ENCODE assay signal across 8 cellular contexts in genomic region chr11:10750838-10751580, GRCh38. TPM values are rescaled to one million over a fixed set of nuclear protein-coding genes. Genes with fewer than 3 reads are reported as not detected.
DNase-seq lines count a peak whose midpoint lies in the region; ATAC-seq and TF ChIP-seq lines count a peak whose summit lies in the region.

CTR9 (plus strand) TSS chr11:10751246; CDS start chr11:10751413, 167 bp downstream.

- no peaks in the 10 kb centered on the region for H3K27me3 ChIP-seq in GM23338 (ENCODE audit: insufficient read depth)
- no peaks in the 10 kb centered on the region for H3K27me3 ChIP-seq in naive thymus-derived CD4-positive, alpha-beta T cell (ENCODE audit: control insufficient read depth in 2 of 2, insufficient read depth in 2 of 2, low read length in 2 of 2)

- peak within 1 kb of the TSS; percentile 93 for H3K27ac ChIP-seq in GM23338 (ENCODE audit: low read depth)
- H3K27ac ChIP-seq in naive thymus-derived CD4-positive, alpha-beta T cell (ENCODE audit: low read depth, low read length), result peak within 1 kb of the TSS; percentile 85

- 0 out of 2 replicates have a peak, but pooled peaks cover 3% of the 10 kb centered on the region for H3F3A ChIP-seq in GM23338 (replicated peaks; ENCODE audit: low read depth)

- peak within 1 kb of the TSS; percentile 94 for H3K4me3 ChIP-seq in GM23338
- H3K4me3 ChIP-seq in naive thymus-derived CD4-positive, alpha-beta T cell (ENCODE audit: low read length), result peak within 1 kb of the TSS; percentile 79

- TF ChIP-seq CTCF in GM23338 (conservative IDR thresholded peaks at IDR 0.05; ENCODE audit: low read depth in 2 of 2) (peak in 1 of 2 experiments; percentile 29; a peak in 1 of 4 replicates), LNCAP (IDR thresholded peaks at IDR 0.05) (peak; percentile 32; the same call in 1 of the 2 replicates)

- peaks cover 7% of the 10 kb centered on the region for H3K4me1 ChIP-seq in GM23338 (ENCODE audit: insufficient read depth)
- peaks cover 7 to 8% of the 10 kb centered on the region in 2 donors for H3K4me1 ChIP-seq in naive thymus-derived CD4-positive, alpha-beta T cell (ENCODE audit: control insufficient read depth in 2 of 2, insufficient read depth in 2 of 2, low read length in 2 of 2)

- H3K79me2 ChIP-seq in GM23338 (replicated peaks; ENCODE audit: insufficient read depth), result peaks cover 18% of the 10 kb centered on the region

- no peaks in the 10 kb centered on the region for H3K27me3 Mint-ChIP-seq in GM23338 (ENCODE audit: insufficient read depth, low read depth, poor library complexity)
- no peaks in the 10 kb centered on the region for H3K27me3 Mint-ChIP-seq in naive thymus-derived CD4-positive, alpha-beta T cell

- peaks cover 4% of the 10 kb centered on the region; the same call in 2 of the 3 replicates for H3K4me1 Mint-ChIP-seq in GM23338
- peaks cover 12 to 36% (median 31%) of the 10 kb centered on the region in 7 donors for H3K4me1 Mint-ChIP-seq in naive thymus-derived CD4-positive, alpha-beta T cell

- H3K36me3 Mint-ChIP-seq in GM23338 (ENCODE audit: low read depth), result peaks cover 11% of the 10 kb centered on the region
- peaks cover 10 to 15% (median 11%) of the 10 kb centered on the region in 5 donors for H3K36me3 Mint-ChIP-seq in naive thymus-derived CD4-positive, alpha-beta T cell

- H3K4me2 ChIP-seq in GM23338, result peak within 1 kb of the TSS; percentile 93

- no peaks in the 10 kb centered on the region for H3K9me3 ChIP-seq in naive thymus-derived CD4-positive, alpha-beta T cell (ENCODE audit: control insufficient read depth in 2 of 3, low read length in 3 of 3)

- ATAC-seq in GM23338, result peak; percentile 94
- peak; percentile 96 for ATAC-seq in naive thymus-derived CD4-positive, alpha-beta T cell

- H3K4me3 Mint-ChIP-seq in GM23338, result peak within 1 kb of the TSS; percentile 96
- peak within 1 kb of the TSS; percentile 95 to 99 (median 97) for H3K4me3 Mint-ChIP-seq in naive thymus-derived CD4-positive, alpha-beta T cell

- peak within 1 kb of the TSS; percentile 93 for H3K27ac Mint-ChIP-seq in GM23338
- H3K27ac Mint-ChIP-seq in naive thymus-derived CD4-positive, alpha-beta T cell, result peak within 1 kb of the TSS; percentile 90 to 96 (median 91)

- POLR2A ChIA-PET in naive thymus-derived CD4-positive, alpha-beta T cell (lab: Charles Lee), result interaction anchor here (1.0 to 2.8 kb wide), 10 partner anchors 9 to 345 kb away, joined by 3 to 23 read pairs (median 4); partner anchors contain the start of genes EIF4G2, RNF141 and ZBED5

- H3K36me3 ChIP-seq in GM23338 (ENCODE audit: insufficient read depth), result no peaks in the 10 kb centered on the region
- H3K36me3 ChIP-seq in naive thymus-derived CD4-positive, alpha-beta T cell (ENCODE audit: control insufficient read depth in 2 of 3, insufficient read depth in 3 of 3, low read length in 3 of 3), result peaks cover 11 to 20% (median 14%) of the 10 kb centered on the region in 3 experiments

- CTCF ChIA-PET in naive thymus-derived CD4-positive, alpha-beta T cell (lab: Charles Lee), result interaction anchor here (0.7 kb wide), 1 partner anchor 1092 kb away, joined by 3 read pairs; no protein-coding TSS in a partner anchor

- peak within 1 kb of the TSS; percentile 84; the same call in 1 of the 2 replicates for H2AFZ ChIP-seq in GM23338

- H3K9me3 Mint-ChIP-seq in GM23338, result no peaks in the 10 kb centered on the region
- no peaks in the 10 kb centered on the region for H3K9me3 Mint-ChIP-seq in naive thymus-derived CD4-positive, alpha-beta T cell

- intact Hi-C loops in naive thymus-derived CD4-positive, alpha-beta T cell (cut with micrococcal nuclease), result loop anchor here (1.0 to 5.0 kb wide), 14 partner anchors 8 to 1369 kb away; partner anchors contain the start of genes EIF4G2 (in 2 of the 2), ZBED5 (in 2 of the 2), IPO7 (in 1 of the 2) and RNF141 (in 1 of the 2)

- no peaks in the 10 kb centered on the region for H3K9me2 ChIP-seq in GM23338 (ENCODE audit: insufficient read depth)

- DNase-seq in EL (peak; percentile 92), GM23338 (ENCODE audit: low spot score) (peak; percentile 95), RPMI8226 (peak; percentile 90), fibroblast of gingiva (ENCODE audit: low read depth) (peak; percentile 91)
- peak; percentile 82 to 89 for DNase-seq in activated T-helper 1 cell treated with anti-CD3 and anti-CD28 coated beads, Interleukin-2, amount 50 U/mL, for 16 hours (ENCODE audit: low read depth in 1 of 2, low spot score in 1 of 2)
- peak; percentile 78 to 94 (median 88) for DNase-seq in naive thymus-derived CD4-positive, alpha-beta T cell
- DNase-seq in stimulated activated naive CD4-positive, alpha-beta T cell (lab: John Stamatoyannopoulos, UW), result peak; percentile 79 to 87 (median 86)

- H4K20me1 ChIP-seq in GM23338 (replicated peaks; ENCODE audit: insufficient read depth), result 0 out of 2 replicates have a peak, but pooled peaks cover 5% of the 10 kb centered on the region

TF ChIP-seq in GM23338, 12 proteins besides CTCF, POLR2A, EP300 and RAD21:
- no peak for TF ChIP-seq STAT1 (IDR thresholded peaks at IDR 0.05; ENCODE audit: unreplicated experiment)
- peak; percentile 85 for TF ChIP-seq POLR2AphosphoS5 (IDR thresholded peaks at IDR 0.05; ENCODE audit: low read depth)
- no peak for TF ChIP-seq REST (IDR thresholded peaks at IDR 0.05; ENCODE audit: unreplicated experiment)
- TF ChIP-seq, protein P1, sequence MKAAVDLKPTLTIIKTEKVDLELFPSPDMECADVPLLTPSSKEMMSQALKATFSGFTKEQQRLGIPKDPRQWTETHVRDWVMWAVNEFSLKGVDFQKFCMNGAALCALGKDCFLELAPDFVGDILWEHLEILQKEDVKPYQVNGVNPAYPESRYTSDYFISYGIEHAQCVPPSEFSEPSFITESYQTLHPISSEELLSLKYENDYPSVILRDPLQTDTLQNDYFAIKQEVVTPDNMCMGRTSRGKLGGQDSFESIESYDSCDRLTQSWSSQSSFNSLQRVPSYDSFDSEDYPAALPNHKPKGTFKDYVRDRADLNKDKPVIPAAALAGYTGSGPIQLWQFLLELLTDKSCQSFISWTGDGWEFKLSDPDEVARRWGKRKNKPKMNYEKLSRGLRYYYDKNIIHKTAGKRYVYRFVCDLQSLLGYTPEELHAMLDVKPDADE (IDR thresholded peaks at IDR 0.05), result peak; percentile 80
- TF ChIP-seq CREB1 (CRISPR knock-in tag; IDR thresholded peaks at IDR 0.05; ENCODE audit: low read depth), result peak; percentile 79

RNA-seq across cellular contexts. Expression of gene CTR9, which starts in this region (rescaled TPM):
- 32.7 and 33.3 TPM in 2 replicates for total RNA-seq in GM23338 (2014; rRNA removed; shearing (Covaris generic))
- polyA plus RNA-seq in GM23338 (2016; fragmentation: Nextera tagmentation; extraction: Ambion mirVana), result 25.1 and 29.0 TPM in 2 replicates
- 10 to 100 TPM; 23.8 to 64.0 (median 47.8) TPM for total RNA-seq in naive thymus-derived CD4-positive, alpha-beta T cell
- polyA plus RNA-seq in naive thymus-derived CD4-positive, alpha-beta T cell, result 10 to 100 TPM; 54.3 to 70.3 TPM

Comparison
In these comparisons a context has a peak if more than half of its experiments do, and no peak if none do; other contexts are left out.
1. Peak in every context shown above with its lines: DNase-seq, ATAC-seq, H3K4me3 ChIP-seq and H3K27ac ChIP-seq.